Comparison of ENCODE assay signal across 21 cellular contexts in the genomic region with DNA sequence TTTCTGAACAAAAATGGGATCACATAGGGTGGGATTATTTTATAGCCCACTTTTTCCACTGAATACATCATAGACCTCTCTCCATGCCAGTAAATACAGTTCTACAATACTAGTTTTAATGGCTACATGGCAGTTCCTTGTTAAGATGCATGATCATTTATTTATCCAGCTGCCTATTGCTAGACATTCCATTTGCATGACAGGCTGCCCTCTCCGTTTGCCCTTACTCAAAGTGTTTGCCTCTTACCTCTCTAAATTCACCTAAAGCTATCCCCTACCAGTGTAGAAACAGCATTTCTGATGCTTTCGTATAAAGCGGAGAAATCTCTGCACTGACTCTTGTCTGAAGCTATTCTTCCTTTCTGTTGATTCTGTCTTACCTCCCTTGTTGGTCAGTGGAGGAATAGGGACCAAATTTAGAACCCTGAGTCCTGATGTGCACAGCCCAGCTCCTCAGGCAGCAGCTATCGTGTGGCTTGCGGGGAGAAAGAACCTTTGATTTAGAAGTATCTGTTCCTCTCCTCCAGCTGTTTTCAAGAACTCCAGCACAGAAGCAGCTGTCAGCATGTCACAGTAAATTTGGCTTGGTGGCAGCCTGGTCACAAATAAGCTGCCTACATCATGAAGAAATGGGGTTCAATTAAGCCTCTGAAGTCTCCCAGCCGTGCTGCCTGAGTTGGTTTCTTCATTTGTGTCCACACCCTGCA.
DNase-seq lines count a peak whose midpoint lies in the region; ATAC-seq and TF ChIP-seq lines count a peak whose summit lies in the region.
"Had no signal": no experiment of that assay in that cellular context is flagged by ENCODE, and none has a peak within 500 bp of the region (broad histone marks: within the 10 kb centered on the region; RNA-seq: fewer than 3 reads in every experiment).

No MANE protein-coding gene starts in this region.

- H3K9me3 ChIP-seq in MM.1S (replicated peaks; ENCODE audit: insufficient read depth, low read length) (no peaks in the 10 kb centered on the region; the same call in 1 of the 2 replicates), left lung (peaks cover 0 to 15% of the 10 kb centered on the region in 2 donors), smooth muscle cell (replicated peaks; ENCODE audit: low read depth) (no peaks in the 10 kb centered on the region)
- H3K9me3 ChIP-seq: suprapubic skin had no signal

- intact Hi-C loops in left lung (cut with DNase I) = no loop called here

- peak overlapping the region; percentile 26 for H2AFZ ChIP-seq in MM.1S (ENCODE audit: low read length)
- no peak overlapping the region for H2AFZ ChIP-seq in smooth muscle cell (ENCODE audit: low read depth)
- H2AFZ ChIP-seq: hepatocyte, neural progenitor cell had no signal

- H4K20me1 ChIP-seq in MM.1S (ENCODE audit: insufficient read depth, low read length) (no peaks in the 10 kb centered on the region), smooth muscle cell (ENCODE audit: low read depth) (no peaks in the 10 kb centered on the region)

- H3K27me3 ChIP-seq in MM.1S (replicated peaks; ENCODE audit: insufficient read depth, low read length) (no peaks in the 10 kb centered on the region), left lung (peaks cover 0 to 6% of the 10 kb centered on the region in 2 donors), smooth muscle cell (ENCODE audit: low read depth) (no peaks in the 10 kb centered on the region)
- H3K27me3 ChIP-seq: hepatocyte, MG63, neural progenitor cell, suprapubic skin had no signal

- H3K9ac ChIP-seq in MM.1S (ENCODE audit: low read length) (peak overlapping the region; percentile 52), smooth muscle cell (ENCODE audit: low read depth) (no peak overlapping the region)
- H3K9ac ChIP-seq: neural progenitor cell had no signal

- H3K4me2 ChIP-seq in MM.1S (ENCODE audit: low read depth, low read length) (peak overlapping the region; percentile 57), smooth muscle cell (no peak overlapping the region)
- H3K4me2 ChIP-seq: hepatocyte, neural progenitor cell had no signal

- H3K27ac ChIP-seq in MM.1S (ENCODE audit: low read length) = peak overlapping the region; percentile 91
- no peak overlapping the region for H3K27ac ChIP-seq in left lung
- H3K27ac ChIP-seq in smooth muscle cell (ENCODE audit: low read depth) = no peak overlapping the region
- H3K27ac ChIP-seq: hepatocyte, neural progenitor cell, suprapubic skin, VCaP had no signal

- H3F3A ChIP-seq in MM.1S (ENCODE audit: insufficient read depth, low read length) (peaks cover 42% of the 10 kb centered on the region), smooth muscle cell (ENCODE audit: low read depth) (no peaks in the 10 kb centered on the region)

- H3K4me1 ChIP-seq in MM.1S (ENCODE audit: low read length) (peaks cover 51% of the 10 kb centered on the region), left lung (no peaks in the 10 kb centered on the region), smooth muscle cell (ENCODE audit: low read depth) (no peaks in the 10 kb centered on the region)
- H3K4me1 ChIP-seq: suprapubic skin had no signal

- ATAC-seq in left lung = peak; percentile 86
- ATAC-seq: T-helper 17 cell had no signal

- DNase-seq in MM.1S (peak; percentile 79), NCI-H2196 treated with DMSO at 0.1 percent for 48 hours (lab: John Stamatoyannopoulos, UW; ENCODE audit: unreplicated experiment) (peak; percentile 35), SHP77 treated with DMSO at 0.1 percent for 48 hours (lab: John Stamatoyannopoulos, UW) (peak; percentile 41), left lung (no peak), GM20000 (ENCODE audit: low spot score) (no peak), GM03348 (ENCODE audit: low spot score) (no peak), smooth muscle cell (lab: John Stamatoyannopoulos, UW; ENCODE audit: unreplicated experiment) (no peak)
- DNase-seq: activated CD4-positive, alpha-beta T cell treated with anti-CD3 and anti-CD28 coated beads, Interleukin-2, amount 10 ng/mL, durations not matched to agents 24 days and 14 days; CD4-positive, alpha-beta T cell; effector memory CD4-positive, alpha-beta T cell; foreskin melanocyte; GDM1; HCEC 1CT; MG63; NCI-H1436 treated with DMSO at 0.1 percent for 48 hours; T-helper 17 cell had no signal

- no peaks in the 10 kb centered on the region for H3K36me3 ChIP-seq in MM.1S (replicated peaks; ENCODE audit: insufficient read depth, low read length)
- no peaks in the 10 kb centered on the region for H3K36me3 ChIP-seq in left lung
- no peaks in the 10 kb centered on the region for H3K36me3 ChIP-seq in smooth muscle cell (ENCODE audit: low read depth)
- H3K36me3 ChIP-seq: MG63, neural progenitor cell, suprapubic skin had no signal

- peak overlapping the region; percentile 22; the same call in 1 of the 2 replicates for H3K4me3 ChIP-seq in MM.1S (ENCODE audit: low read length)
- H3K4me3 ChIP-seq in left lung = no peak overlapping the region
- no peak overlapping the region for H3K4me3 ChIP-seq in smooth muscle cell
- H3K4me3 ChIP-seq: hepatocyte, lung, MG63, neural progenitor cell, suprapubic skin had no signal

- WGBS in smooth muscle cell (ENCODE audit: low lambda C conversion rate) = 82% methylated on average over 6 of the region's 6 CpGs

- TF ChIP-seq CTCF in MM.1S (IDR thresholded peaks at IDR 0.05; ENCODE audit: low read length) = no peak
- no peak for TF ChIP-seq CTCF in left lung (IDR thresholded peaks at IDR 0.05)
- no peak for TF ChIP-seq CTCF in GM20000 (IDR thresholded peaks at IDR 0.05; ENCODE audit: extremely low read depth, missing control alignments)
- no peak for TF ChIP-seq CTCF in smooth muscle cell (IDR thresholded peaks at IDR 0.05; ENCODE audit: borderline replicate concordance, insufficient read depth, poor library complexity, severe bottlenecking)

- H3K79me2 ChIP-seq in MM.1S (ENCODE audit: low read length) = no peaks in the 10 kb centered on the region
- H3K79me2 ChIP-seq in smooth muscle cell (ENCODE audit: low read depth) = no peaks in the 10 kb centered on the region
- H3K79me2 ChIP-seq: hepatocyte had no signal

- H3K9me2 ChIP-seq in MM.1S (replicated peaks; ENCODE audit: insufficient read depth, low read length) = no peaks in the 10 kb centered on the region

Comparison
In these comparisons a context has a peak if more than half of its experiments do, and no peak if none do; other contexts are left out.
1. DNase-seq: peak in MM.1S (single experiment), NCI-H2196 treated with DMSO at 0.1 percent for 48 hours (single experiment) and SHP77 treated with DMSO at 0.1 percent for 48 hours (single experiment); none in left lung (0 of 2), GM20000 (single experiment), GM03348 (single experiment) and smooth muscle cell (single experiment).